In genomic region chr7:23405240-23405618, GRCh38 we compare ENCODE assay signal across 30 cellular contexts.
A peak's percentile ranks its signal among the peaks of the same experiment; 100 is the strongest.
DNase-seq lines count a peak whose midpoint lies in the region; ATAC-seq, FAIRE-seq and TF ChIP-seq lines count a peak whose summit lies in the region.
"Had no signal": no experiment of that assay in that cellular context is flagged by ENCODE, and none has a peak within 500 bp of the region (broad histone marks: within the 10 kb centered on the region; RNA-seq: fewer than 3 reads in every experiment).

No MANE protein-coding gene starts in this region.

- POLR2A ChIA-PET in activated CD4-positive, alpha-beta T cell treated with anti-CD3 and anti-CD28 coated beads for 36 hours (lab: Charles Lee) = no interaction called here
- POLR2A ChIA-PET in activated CD4-positive, alpha-beta T cell treated with anti-CD3 and anti-CD28 coated beads, Interleukin-2, amount 10 ng/mL, durations not matched to agents 7 days and 5 days (lab: Charles Lee) = no interaction called here
- POLR2A ChIA-PET in CD4-positive, alpha-beta memory T cell (lab: Charles Lee; ENCODE audit: partially characterized antibody) = no interaction called here

- H2AFZ ChIP-seq in astrocyte (ENCODE audit: low read depth, low read length) = no peak overlapping the region

- peaks cover 3% of the 10 kb centered on the region for H3K9me3 Mint-ChIP-seq in activated CD4-positive, alpha-beta T cell treated with anti-CD3 and anti-CD28 coated beads for 36 hours (ENCODE audit: low read depth)
- peaks cover 10% of the 10 kb centered on the region for H3K9me3 Mint-ChIP-seq in activated CD4-positive, alpha-beta T cell treated with anti-CD3 and anti-CD28 coated beads, Interleukin-2, amount 10 ng/mL, durations not matched to agents 7 days and 5 days
- H3K9me3 Mint-ChIP-seq in astrocyte (ENCODE audit: unreplicated experiment) (peaks cover 5% of the 10 kb centered on the region), type B pancreatic cell (no peaks in the 10 kb centered on the region)
- H3K9me3 Mint-ChIP-seq in CD4-positive, alpha-beta memory T cell = peaks cover 0 to 10% (median 0%) of the 10 kb centered on the region in 8 donors
- H3K9me3 Mint-ChIP-seq: HFFc6 had no signal

- H3K4me1 Mint-ChIP-seq in activated CD4-positive, alpha-beta T cell treated with anti-CD3 and anti-CD28 coated beads for 36 hours = peaks cover 28% of the 10 kb centered on the region
- no peaks in the 10 kb centered on the region for H3K4me1 Mint-ChIP-seq in activated CD4-positive, alpha-beta T cell treated with anti-CD3 and anti-CD28 coated beads, Interleukin-2, amount 10 ng/mL, durations not matched to agents 7 days and 5 days
- H3K4me1 Mint-ChIP-seq in astrocyte (ENCODE audit: low read depth, unreplicated experiment) (peaks cover 12% of the 10 kb centered on the region), type B pancreatic cell (ENCODE audit: unreplicated experiment) (no peaks in the 10 kb centered on the region)
- peaks cover 0 to 2% (median 0%) of the 10 kb centered on the region in 4 donors for H3K4me1 Mint-ChIP-seq in CD4-positive, alpha-beta memory T cell
- H3K4me1 Mint-ChIP-seq: nephron had no signal

- no peak overlapping the region for H3K4me2 ChIP-seq in astrocyte (ENCODE audit: low read length)
- H3K4me2 ChIP-seq: SK-N-SH had no signal

- peak overlapping the region; percentile 85 for H3K27ac Mint-ChIP-seq in activated CD4-positive, alpha-beta T cell treated with anti-CD3 and anti-CD28 coated beads for 36 hours
- H3K27ac Mint-ChIP-seq in activated CD4-positive, alpha-beta T cell treated with anti-CD3 and anti-CD28 coated beads, Interleukin-2, amount 10 ng/mL, durations not matched to agents 7 days and 5 days = no peak overlapping the region
- H3K27ac Mint-ChIP-seq in astrocyte (ENCODE audit: unreplicated experiment) (peak overlapping the region; percentile 21), type B pancreatic cell (peak overlapping the region; percentile 4)
- H3K27ac Mint-ChIP-seq in CD4-positive, alpha-beta memory T cell = no peak overlapping the region
- H3K27ac Mint-ChIP-seq: CD8-positive, alpha-beta T cell; HFFc6 had no signal

- no peak overlapping the region for H3K9ac ChIP-seq in astrocyte (ENCODE audit: low read length)
- H3K9ac ChIP-seq: SK-N-SH had no signal

- no peaks in the 10 kb centered on the region for H3K27me3 Mint-ChIP-seq in activated CD4-positive, alpha-beta T cell treated with anti-CD3 and anti-CD28 coated beads for 36 hours
- H3K27me3 Mint-ChIP-seq in activated CD4-positive, alpha-beta T cell treated with anti-CD3 and anti-CD28 coated beads, Interleukin-2, amount 10 ng/mL, durations not matched to agents 7 days and 5 days = no peaks in the 10 kb centered on the region
- H3K27me3 Mint-ChIP-seq in astrocyte (ENCODE audit: low read depth, unreplicated experiment) (no peaks in the 10 kb centered on the region), type B pancreatic cell (no peaks in the 10 kb centered on the region)
- peaks cover 5 to 17% of the 10 kb centered on the region in 2 donors for H3K27me3 Mint-ChIP-seq in CD4-positive, alpha-beta memory T cell

- H3K4me3 Mint-ChIP-seq in activated CD4-positive, alpha-beta T cell treated with anti-CD3 and anti-CD28 coated beads for 36 hours = no peak overlapping the region
- no peak overlapping the region for H3K4me3 Mint-ChIP-seq in activated CD4-positive, alpha-beta T cell treated with anti-CD3 and anti-CD28 coated beads, Interleukin-2, amount 10 ng/mL, durations not matched to agents 7 days and 5 days
- no peak overlapping the region for H3K4me3 Mint-ChIP-seq in astrocyte (ENCODE audit: unreplicated experiment)
- no peak overlapping the region for H3K4me3 Mint-ChIP-seq in type B pancreatic cell
- no peak overlapping the region for H3K4me3 Mint-ChIP-seq in CD4-positive, alpha-beta memory T cell
- H3K4me3 Mint-ChIP-seq: CD8-positive, alpha-beta T cell; HFFc6; nephron had no signal

- H3K4me3 ChIP-seq in astrocyte (ENCODE audit: insufficient read depth, low read depth, low read length) = no peak overlapping the region
- H3K4me3 ChIP-seq in CD4-positive, alpha-beta memory T cell (ENCODE audit: low read length in 2 of 2) = no peak overlapping the region
- H3K4me3 ChIP-seq: gastroesophageal sphincter, left ventricle myocardium inferior, upper lobe of right lung had no signal

- H3K27ac ChIP-seq in astrocyte (ENCODE audit: low read depth, low read length) = no peak overlapping the region
- no peak overlapping the region for H3K27ac ChIP-seq in CD4-positive, alpha-beta memory T cell (ENCODE audit: low read depth, low read length)
- H3K27ac ChIP-seq: gastroesophageal sphincter, left ventricle myocardium inferior, RWPE1, upper lobe of right lung had no signal

- no peak for FAIRE-seq in astrocyte (lab: Jason Lieb, UNC)
- FAIRE-seq: A204.1, endometrium had no signal

- no peaks in the 10 kb centered on the region for H3K4me1 ChIP-seq in astrocyte (ENCODE audit: insufficient read depth, low read length)
- no peaks in the 10 kb centered on the region for H3K4me1 ChIP-seq in CD4-positive, alpha-beta memory T cell (ENCODE audit: insufficient read depth, low read length)
- H3K4me1 ChIP-seq: gastroesophageal sphincter, left ventricle myocardium inferior, upper lobe of right lung had no signal

- no peak for DNase-seq in activated CD4-positive, alpha-beta T cell treated with anti-CD3 and anti-CD28 coated beads for 36 hours
- DNase-seq in activated CD4-positive, alpha-beta T cell treated with anti-CD3 and anti-CD28 coated beads, Interleukin-2, amount 10 ng/mL, durations not matched to agents 7 days and 5 days = no peak
- DNase-seq in stimulated activated CD4-positive, alpha-beta T cell treated with anti-CD3 and anti-CD28 coated beads, Interleukin-15, amount 100 ng/mL, for 24 hours = peak; percentile 12
- no peak for DNase-seq in stimulated activated CD4-positive, alpha-beta T cell treated with anti-CD3 and anti-CD28 coated beads, Interleukin-1b, Interleukin-23, amount 100 ng/mL, for 48 hours
- DNase-seq in astrocyte (ENCODE audit: low read depth) (no peak), type B pancreatic cell (ENCODE audit: extremely low spot score, unreplicated experiment) (no peak), iPS-NIHi7 (ENCODE audit: extremely low spot score) (no peak)
- DNase-seq in CD4-positive, alpha-beta memory T cell = no peak
- DNase-seq: activated effector memory CD4-positive, alpha-beta T cell treated with anti-CD3 and anti-CD28 coated beads, Interleukin-2, amount 50 U/mL, for 16 hours; AML-193; CD8-positive, alpha-beta T cell; cortex of kidney; DMS153; GDM1; HFFc6; left ventricle myocardium inferior; NCI-H1092; NCI-H187; NCI-H526; SK-N-SH; stimulated activated CD8-positive, alpha-beta memory T cell treated with anti-CD3 and anti-CD28 coated beads, Interleukin-4, amount 100 ng/mL, for 48 hours; substantia nigra; T-helper 9 cell; upper lobe of right lung had no signal

- no peaks in the 10 kb centered on the region for H3K27me3 ChIP-seq in astrocyte (ENCODE audit: insufficient read depth, low read length)
- no peaks in the 10 kb centered on the region for H3K27me3 ChIP-seq in CD4-positive, alpha-beta memory T cell (ENCODE audit: insufficient read depth, low read length)
- H3K27me3 ChIP-seq: gastroesophageal sphincter, upper lobe of right lung had no signal

- H3K9me3 ChIP-seq in astrocyte (ENCODE audit: insufficient read depth, low read depth, low read length) = no peaks in the 10 kb centered on the region
- H3K9me3 ChIP-seq in CD4-positive, alpha-beta memory T cell (ENCODE audit: control insufficient read depth in 1 of 2, low read length in 2 of 2) = no peaks in the 10 kb centered on the region
- H3K9me3 ChIP-seq: gastroesophageal sphincter, upper lobe of right lung had no signal

- TF ChIP-seq CTCF in astrocyte (IDR thresholded peaks at IDR 0.05; ENCODE audit: insufficient read depth, low read depth, low read length) = no peak
- no peak for TF ChIP-seq CTCF in type B pancreatic cell (conservative IDR thresholded peaks at IDR 0.05)

- ATAC-seq in activated CD4-positive, alpha-beta T cell treated with anti-CD3 and anti-CD28 coated beads for 36 hours = peak; percentile 47
- ATAC-seq: CD8-positive, alpha-beta T cell; gastroesophageal sphincter; sciatic nerve; upper lobe of right lung had no signal

- peaks cover 65% of the 10 kb centered on the region for H3K79me2 ChIP-seq in astrocyte (ENCODE audit: insufficient read depth, low read length)

- CTCF ChIA-PET in activated CD4-positive, alpha-beta T cell treated with anti-CD3 and anti-CD28 coated beads for 36 hours (lab: Charles Lee) = no interaction called here
- CTCF ChIA-PET in activated CD4-positive, alpha-beta T cell treated with anti-CD3 and anti-CD28 coated beads, Interleukin-2, amount 10 ng/mL, durations not matched to agents 7 days and 5 days (lab: Charles Lee) = no interaction called here
- CTCF ChIA-PET in CD4-positive, alpha-beta memory T cell (lab: Charles Lee; ENCODE audit: partially characterized antibody) = no interaction called here

- peaks cover 3% of the 10 kb centered on the region for H3K36me3 Mint-ChIP-seq in activated CD4-positive, alpha-beta T cell treated with anti-CD3 and anti-CD28 coated beads for 36 hours (ENCODE audit: low read depth)
- no peaks in the 10 kb centered on the region for H3K36me3 Mint-ChIP-seq in activated CD4-positive, alpha-beta T cell treated with anti-CD3 and anti-CD28 coated beads, Interleukin-2, amount 10 ng/mL, durations not matched to agents 7 days and 5 days (ENCODE audit: low read depth)
- H3K36me3 Mint-ChIP-seq in astrocyte (ENCODE audit: low read depth, unreplicated experiment) = peaks cover 33% of the 10 kb centered on the region
- peaks cover 60% of the 10 kb centered on the region for H3K36me3 Mint-ChIP-seq in type B pancreatic cell
- no peaks in the 10 kb centered on the region for H3K36me3 Mint-ChIP-seq in CD4-positive, alpha-beta memory T cell
- H3K36me3 Mint-ChIP-seq: CD8-positive, alpha-beta T cell had no signal

- peaks cover 3% of the 10 kb centered on the region for H3K36me3 ChIP-seq in astrocyte (ENCODE audit: insufficient read depth, low read length)
- H3K36me3 ChIP-seq in CD4-positive, alpha-beta memory T cell (ENCODE audit: insufficient read depth, low read length) = no peaks in the 10 kb centered on the region
- H3K36me3 ChIP-seq: gastroesophageal sphincter, left ventricle myocardium inferior, upper lobe of right lung had no signal

- intact Hi-C loops in activated CD4-positive, alpha-beta T cell treated with anti-CD3 and anti-CD28 coated beads for 36 hours (cut with DNase I, micrococcal nuclease) = loop anchor here (1.0 to 2.0 kb wide), 5 partner anchors 14 to 66 kb away; partner anchors contain the start of gene IGF2BP3 (in 1 of the 2)
- intact Hi-C loops in CD4-positive, alpha-beta memory T cell (cut with micrococcal nuclease) = no loop called here

- peaks cover 27% of the 10 kb centered on the region for H4K20me1 ChIP-seq in astrocyte (ENCODE audit: insufficient read depth, low read length)

Comparison
In these comparisons a context has a peak if more than half of its experiments do, and no peak if none do; other contexts are left out.
1. H3K27ac Mint-ChIP-seq: peak in activated CD4-positive, alpha-beta T cell treated with anti-CD3 and anti-CD28 coated beads for 36 hours (single experiment), astrocyte (single experiment) and type B pancreatic cell (single experiment); none in activated CD4-positive, alpha-beta T cell treated with anti-CD3 and anti-CD28 coated beads, Interleukin-2, amount 10 ng/mL, durations not matched to agents 7 days and 5 days (single experiment) and CD4-positive, alpha-beta memory T cell (0 of 7).